In genomic region chr9:75188756-75189155, GRCh38 we compare ENCODE assay signal across 27 cellular contexts.
DNase-seq lines count a peak whose midpoint lies in the region; ATAC-seq, FAIRE-seq and TF ChIP-seq lines count a peak whose summit lies in the region.
"Had no signal": no experiment of that assay in that cellular context is flagged by ENCODE, and none has a peak within 500 bp of the region (broad histone marks: within the 10 kb centered on the region; RNA-seq: fewer than 3 reads in every experiment).

No MANE protein-coding gene starts in this region.

- H3K4me3 ChIP-seq in bronchial epithelial cell (ENCODE audit: low read depth, low read length), result no peak overlapping the region
- H3K4me3 ChIP-seq: BLaER1 had no signal

- H3K27ac Mint-ChIP-seq in activated naive CD4-positive, alpha-beta T cell treated with anti-CD3 and anti-CD28 coated beads, Interleukin-2, amount 50 U/mL, for 72 hours, result no peak overlapping the region
- no peak overlapping the region for H3K27ac Mint-ChIP-seq in natural killer cell treated with Interleukin-12 subunit alpha and Interleukin-12 subunit beta and Interleukin-15 and Interleukin-18, amount 100 ng/mL, for 72 hours
- H3K27ac Mint-ChIP-seq in T-helper 17 cell, result no peak overlapping the region
- H3K27ac Mint-ChIP-seq: CD4-positive, alpha-beta memory T cell; H9 had no signal

- peaks cover 13 to 37% of the 10 kb centered on the region in 2 donors for H3K4me1 Mint-ChIP-seq in natural killer cell treated with Interleukin-12 subunit alpha and Interleukin-12 subunit beta and Interleukin-15 and Interleukin-18, amount 100 ng/mL, for 72 hours (ENCODE audit: low read depth in 2 of 2)
- H3K4me1 Mint-ChIP-seq in T-helper 17 cell, result peaks cover 12% of the 10 kb centered on the region
- H3K4me1 Mint-ChIP-seq: H9 had no signal

- FAIRE-seq in bronchial epithelial cell (lab: Jason Lieb, UNC), result no peak
- FAIRE-seq: GM12891, GM18507, HTR-8/SVneo, RCC 7860 had no signal

- no peaks in the 10 kb centered on the region for H3K27me3 ChIP-seq in bronchial epithelial cell (ENCODE audit: control insufficient read depth, insufficient read depth, low read length)
- H3K27me3 ChIP-seq: BLaER1 had no signal

- no peaks in the 10 kb centered on the region for H3K27me3 Mint-ChIP-seq in natural killer cell treated with Interleukin-12 subunit alpha and Interleukin-12 subunit beta and Interleukin-15 and Interleukin-18, amount 100 ng/mL, for 72 hours
- no peaks in the 10 kb centered on the region for H3K27me3 Mint-ChIP-seq in T-helper 17 cell
- H3K27me3 Mint-ChIP-seq: CD4-positive, alpha-beta memory T cell had no signal

- H3K36me3 Mint-ChIP-seq in activated naive CD4-positive, alpha-beta T cell treated with anti-CD3 and anti-CD28 coated beads, Interleukin-2, amount 50 U/mL, for 72 hours, result no peaks in the 10 kb centered on the region
- H3K36me3 Mint-ChIP-seq in natural killer cell treated with Interleukin-12 subunit alpha and Interleukin-12 subunit beta and Interleukin-15 and Interleukin-18, amount 100 ng/mL, for 72 hours, result no peaks in the 10 kb centered on the region
- H3K36me3 Mint-ChIP-seq in T-helper 17 cell (ENCODE audit: low read depth), result no peaks in the 10 kb centered on the region

- peak overlapping the region; percentile 2 for H3K4me3 Mint-ChIP-seq in natural killer cell treated with Interleukin-12 subunit alpha and Interleukin-12 subunit beta and Interleukin-15 and Interleukin-18, amount 100 ng/mL, for 72 hours
- H3K4me3 Mint-ChIP-seq in T-helper 17 cell, result no peak overlapping the region
- H3K4me3 Mint-ChIP-seq: CD4-positive, alpha-beta memory T cell; H9 had no signal

- ATAC-seq in activated naive CD4-positive, alpha-beta T cell treated with anti-CD3 and anti-CD28 coated beads, Interleukin-2, amount 50 U/mL, for 72 hours, result peak; percentile 68 to 82
- ATAC-seq in natural killer cell treated with Interleukin-12 subunit alpha and Interleukin-12 subunit beta and Interleukin-15 and Interleukin-18, amount 100 ng/mL, for 72 hours, result peak; percentile 85 to 94
- ATAC-seq in T-helper 17 cell (no peak), GM21381 (IDR thresholded peaks at IDR 0.05; ENCODE audit: unreplicated experiment) (no peak)

- no peaks in the 10 kb centered on the region for H3K9me3 ChIP-seq in T-helper 17 cell (ENCODE audit: control insufficient read depth, low read length, poor library complexity, severe bottlenecking)
- H3K9me3 ChIP-seq: BLaER1, SK-N-SH had no signal

- no peak for DNase-seq in activated naive CD4-positive, alpha-beta T cell treated with anti-CD3 and anti-CD28 coated beads, Interleukin-2, amount 50 U/mL, for 72 hours (ENCODE audit: low spot score in 2 of 2)
- DNase-seq in activated naive CD4-positive, alpha-beta T cell treated with Interleukin-2 at 50 U/mL for 16 hours, result no peak
- DNase-seq in LHCN-M2 (ENCODE audit: low read depth), result peak; percentile 41
- DNase-seq in bronchial epithelial cell (ENCODE audit: low read depth), result peak; percentile 73
- no peak for DNase-seq in natural killer cell treated with Interleukin-12 subunit alpha and Interleukin-12 subunit beta and Interleukin-15 and Interleukin-18, amount 100 ng/mL, for 72 hours (ENCODE audit: low spot score)
- no peak for DNase-seq in T-helper 17 cell
- DNase-seq in NCI-H2196 (lab: John Stamatoyannopoulos, UW; ENCODE audit: unreplicated experiment), result no peak
- DNase-seq: Calu3; CD4-positive, alpha-beta memory T cell; DMS53; EL; H9; IMR-90; MM.1S; NCI-H1092 treated with DMSO at 0.1 percent for 48 hours; NCI-H146; NCI-H2029 treated with DMSO at 0.1 percent for 48 hours; NCI-H2171; NCI-H446; SHP77 treated with DMSO at 0.1 percent for 48 hours; SK-N-SH had no signal

- no peaks in the 10 kb centered on the region for H3K36me3 ChIP-seq in bronchial epithelial cell (ENCODE audit: control insufficient read depth, insufficient read depth, low read length)
- H3K36me3 ChIP-seq: BLaER1 had no signal

- H3K9me3 Mint-ChIP-seq in activated naive CD4-positive, alpha-beta T cell treated with anti-CD3 and anti-CD28 coated beads, Interleukin-2, amount 50 U/mL, for 72 hours, result no peaks in the 10 kb centered on the region
- H3K9me3 Mint-ChIP-seq in natural killer cell treated with Interleukin-12 subunit alpha and Interleukin-12 subunit beta and Interleukin-15 and Interleukin-18, amount 100 ng/mL, for 72 hours, result no peaks in the 10 kb centered on the region
- H3K9me3 Mint-ChIP-seq: H9 had no signal

- no peak for TF ChIP-seq CTCF in bronchial epithelial cell (IDR thresholded peaks at IDR 0.05; ENCODE audit: insufficient read depth, low read length, severe bottlenecking)

Comparison
In these comparisons a context has a peak if more than half of its experiments do, and no peak if none do; other contexts are left out.
1. ATAC-seq: peak in activated naive CD4-positive, alpha-beta T cell treated with anti-CD3 and anti-CD28 coated beads, Interleukin-2, amount 50 U/mL, for 72 hours (2 of 2) and natural killer cell treated with Interleukin-12 subunit alpha and Interleukin-12 subunit beta and Interleukin-15 and Interleukin-18, amount 100 ng/mL, for 72 hours (2 of 2); none in T-helper 17 cell (single experiment) and GM21381 (single experiment).
2. DNase-seq: peak in LHCN-M2 (single experiment) and bronchial epithelial cell (single experiment); none in activated naive CD4-positive, alpha-beta T cell treated with anti-CD3 and anti-CD28 coated beads, Interleukin-2, amount 50 U/mL, for 72 hours (0 of 2), activated naive CD4-positive, alpha-beta T cell treated with Interleukin-2 at 50 U/mL for 16 hours (single experiment), natural killer cell treated with Interleukin-12 subunit alpha and Interleukin-12 subunit beta and Interleukin-15 and Interleukin-18, amount 100 ng/mL, for 72 hours (single experiment), T-helper 17 cell (0 of 3) and NCI-H2196 (single experiment).